In the genomic region with DNA sequence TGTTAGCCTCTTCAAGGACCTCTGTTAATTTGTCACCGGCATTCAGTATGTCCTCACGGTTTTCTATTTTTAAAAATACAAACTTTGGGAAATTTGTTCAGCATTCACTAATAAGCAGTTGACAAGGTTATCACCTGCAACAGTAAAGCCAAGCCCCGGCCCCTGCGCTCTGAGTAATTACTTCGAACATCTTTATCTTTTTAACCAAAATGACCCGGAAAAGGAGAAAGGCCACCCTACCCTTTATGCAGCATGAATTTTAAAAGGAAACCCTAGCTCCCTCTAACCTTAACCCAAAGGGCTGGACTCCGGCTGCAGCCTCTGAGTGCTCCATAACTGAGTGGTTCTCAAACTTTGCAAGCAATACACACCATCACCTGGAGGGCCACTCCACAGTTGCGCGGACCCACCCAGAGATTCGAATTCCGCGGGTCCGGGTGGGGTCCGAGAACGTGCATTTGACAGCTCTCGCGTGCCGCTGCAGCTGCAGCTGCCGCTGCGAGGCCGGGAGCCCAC, we compare ENCODE assay signal across 8 cellular contexts. TPM values are rescaled to one million over a fixed set of nuclear protein-coding genes. Genes with fewer than 3 reads are reported as not detected.
A peak's percentile ranks its signal among the peaks of the same experiment; 100 is the strongest.
DNase-seq lines count a peak whose midpoint lies in the region; ATAC-seq and TF ChIP-seq lines count a peak whose summit lies in the region.

No MANE protein-coding gene starts in this region.

- H3K36me3 ChIP-seq in adipocyte (ENCODE audit: control insufficient read depth, insufficient read depth, low read length, severe bottlenecking) (peaks cover 4% of the 10 kb centered on the region), urinary bladder (ENCODE audit: insufficient read depth) (no peaks in the 10 kb centered on the region)

- DNase-seq in adipocyte (ENCODE audit: low read depth) (no peak), lower leg skin (ENCODE audit: low spot score in 2 of 2) (peak in 1 of 2 donors; percentile 60), glomerular visceral epithelial cell (ENCODE audit: extremely low spot score) (no peak)

- no peaks in the 10 kb centered on the region for H3K27me3 ChIP-seq in adipocyte (replicated peaks; ENCODE audit: control insufficient read depth, insufficient read depth, low read length)

- H3K27ac ChIP-seq in urinary bladder (ENCODE audit: low read depth) = no peak overlapping the region

- TF ChIP-seq CTCF in lower leg skin (IDR thresholded peaks at IDR 0.05) = no peak

- no peak for TF ChIP-seq POLR2A in lower leg skin (IDR thresholded peaks at IDR 0.05)

- WGBS in lower leg skin, 2 donors = 8 to 15% methylated on average over 7 to 21 of the region's 21 CpGs
- WGBS in urinary bladder = 8% methylated on average over 21 of the region's 21 CpGs

- H3K9ac ChIP-seq in adipocyte (ENCODE audit: low read length) = peak overlapping the region; percentile 93

- no peaks in the 10 kb centered on the region for H3K9me3 ChIP-seq in adipocyte (ENCODE audit: control insufficient read depth, low read length)

- ATAC-seq in GM18520 (IDR thresholded peaks at IDR 0.05; ENCODE audit: unreplicated experiment) = peak; percentile 10
- ATAC-seq in HG03159 (IDR thresholded peaks at IDR 0.05; ENCODE audit: unreplicated experiment) = peak; percentile 43
- no peak for ATAC-seq in HG03108 (IDR thresholded peaks at IDR 0.05; ENCODE audit: unreplicated experiment)
- no peak for ATAC-seq in HG02571 (IDR thresholded peaks at IDR 0.05; ENCODE audit: unreplicated experiment)

- H3K4me3 ChIP-seq in adipocyte (ENCODE audit: low read length) = peak overlapping the region; percentile 85
- peak overlapping the region; percentile 77 for H3K4me3 ChIP-seq in lower leg skin (ENCODE audit: low read depth, poor library complexity, severe bottlenecking)
- H3K4me3 ChIP-seq in urinary bladder (ENCODE audit: low read depth, low read length) = peak overlapping the region; percentile 85

- H3K4me1 ChIP-seq in adipocyte (ENCODE audit: control insufficient read depth, insufficient read depth, low read length) (peaks cover 11% of the 10 kb centered on the region), urinary bladder (ENCODE audit: insufficient read depth) (peaks cover 3% of the 10 kb centered on the region)

- intact Hi-C loops in lower leg skin (cut with DNase I; ENCODE audit: low total_unique reads) = loop anchor here (10.0 kb wide), 1 partner anchor 51 kb away; no protein-coding TSS in a partner anchor

RNA-seq across cellular contexts. Expression of a gene that starts 0.9 kb away (rescaled TPM):
- 10 to 100 TPM; 51.1 to 77.0 (median 56.1) TPM for total RNA-seq in lower leg skin
- 94.0 TPM for total RNA-seq in urinary bladder
- polyA plus RNA-seq in urinary bladder = 60.6 TPM

RNA-seq across cellular contexts. Expression of a gene that starts 14.9 kb away (rescaled TPM):
- total RNA-seq in lower leg skin (100 to 1,000 TPM; 191 to 400 (median 261) TPM), urinary bladder (21.2 TPM)
- 82.7 TPM for polyA plus RNA-seq in urinary bladder

RNA-seq across cellular contexts. Expression of a gene that starts 46.2 kb away (rescaled TPM):
- total RNA-seq in lower leg skin = 10 to 100 TPM; 11.5 to 22.2 (median 18.2) TPM
- 62.7 TPM for total RNA-seq in urinary bladder
- 17.7 TPM for polyA plus RNA-seq in urinary bladder

Comparison
In these comparisons a context has a peak if more than half of its experiments do, and no peak if none do; other contexts are left out.
1. ATAC-seq: peak in GM18520 (single experiment) and HG03159 (single experiment); none in HG03108 (single experiment) and HG02571 (single experiment).
2. Peak in every context shown above with its lines, with median percentiles within 50 percentile points of each other: H3K4me3 ChIP-seq.